Comparison of ENCODE assay signal across 8 cellular contexts in genomic region chr1:204072951-204073836, GRCh38. TPM values are rescaled to one million over a fixed set of nuclear protein-coding genes. Genes with fewer than 3 reads are reported as not detected.
DNase-seq lines count a peak whose midpoint lies in the region; ATAC-seq, FAIRE-seq and TF ChIP-seq lines count a peak whose summit lies in the region.

Gene SOX13, plus strand, starts transcription at chr1:204073115. Its CDS starts 39,801 bp downstream, at chr1:204112916.

- H3K27me3 ChIP-seq in Caco-2 (replicated peaks; ENCODE audit: control insufficient read depth, insufficient read depth, low read length) (no peaks in the 10 kb centered on the region), SJSA1 (replicated peaks) (no peaks in the 10 kb centered on the region), bronchial epithelial cell (ENCODE audit: control insufficient read depth, insufficient read depth, low read length) (no peaks in the 10 kb centered on the region), iPS DF 6.9 (ENCODE audit: control insufficient read depth, insufficient read depth, low read length) (no peaks in the 10 kb centered on the region), prostate gland (replicated peaks; ENCODE audit: insufficient read depth) (no peaks in the 10 kb centered on the region)

- H3K4me3 Mint-ChIP-seq in Caco-2 (ENCODE audit: unreplicated experiment): peak within 1 kb of the TSS; percentile 90

- H3K9me3 ChIP-seq in Caco-2: no peaks in the 10 kb centered on the region
- no peaks in the 10 kb centered on the region; the same call in 1 of the 2 replicates for H3K9me3 ChIP-seq in SJSA1 (replicated peaks)
- no peaks in the 10 kb centered on the region for H3K9me3 ChIP-seq in iPS DF 6.9 (ENCODE audit: control insufficient read depth, insufficient read depth, low read length)
- no peaks in the 10 kb centered on the region for H3K9me3 ChIP-seq in prostate gland

- H3K27ac Mint-ChIP-seq in Caco-2 (ENCODE audit: unreplicated experiment): peak within 1 kb of the TSS; percentile 74

- H3K36me3 Mint-ChIP-seq in Caco-2 (ENCODE audit: insufficient read depth, unreplicated experiment): peaks cover 5% of the 10 kb centered on the region

- intact Hi-C loops in Caco-2 (cut with micrococcal nuclease; ENCODE audit: unreplicated experiment): loop anchor here (1.0 kb wide), 1 partner anchor 202 kb away; no protein-coding TSS in a partner anchor
- intact Hi-C loops in prostate gland (cut with DNase I): loop anchor here (2.0 to 5.0 kb wide), 2 partner anchors 54 to 201 kb away; no protein-coding TSS in a partner anchor

- peaks cover 20% of the 10 kb centered on the region for H3K4me1 Mint-ChIP-seq in Caco-2 (ENCODE audit: low read depth, unreplicated experiment)

- ATAC-seq in HG03095 (IDR thresholded peaks at IDR 0.05; ENCODE audit: unreplicated experiment): no peak
- ATAC-seq in HG03457 (IDR thresholded peaks at IDR 0.05; ENCODE audit: unreplicated experiment): no peak

- peak within 1 kb of the TSS; percentile 41; the same call in 1 of the 2 replicates for H3K27ac ChIP-seq in SJSA1
- no peak within 1 kb of the TSS for H3K27ac ChIP-seq in iPS DF 6.9 (ENCODE audit: low read length)
- H3K27ac ChIP-seq in prostate gland: peak within 1 kb of the TSS; percentile 98

- WGBS in iPS DF 6.9 (ENCODE audit: insufficient coverage, insufficient read length): no CpG with 5 or more reads among the region's 88 CpGs
- WGBS in prostate gland: 1% methylated on average over 69 of the region's 88 CpGs

- FAIRE-seq in bronchial epithelial cell (lab: Jason Lieb, UNC): no peak

- CTCF ChIA-PET in Caco-2 (lab: Charles Lee): interaction anchor here (0.6 to 2.1 kb wide), 9 partner anchors 55 to 663 kb away, joined by 3 to 16 read pairs (median 5); no protein-coding TSS in a partner anchor

- H3K36me3 ChIP-seq in Caco-2 (ENCODE audit: control insufficient read depth, insufficient read depth, low read length) (no peaks in the 10 kb centered on the region; the same call in 1 of the 2 replicates), SJSA1 (peaks cover 8% of the 10 kb centered on the region; the same call in 1 of the 2 replicates), bronchial epithelial cell (ENCODE audit: control insufficient read depth, insufficient read depth, low read length) (no peaks in the 10 kb centered on the region), iPS DF 6.9 (ENCODE audit: control insufficient read depth, insufficient read depth, low read length) (no peaks in the 10 kb centered on the region), prostate gland (no peaks in the 10 kb centered on the region)

- peak; percentile 86 to 88 for DNase-seq in Caco-2
- peak; percentile 88 to 91 for DNase-seq in SJSA1 (ENCODE audit: low read depth in 1 of 2, low spot score in 2 of 2)
- DNase-seq in bronchial epithelial cell (ENCODE audit: low read depth): peak; percentile 75
- DNase-seq in iPS DF 6.9 (ENCODE audit: low read depth, low spot score): no peak
- DNase-seq in prostate gland (ENCODE audit: low spot score): peak; percentile 94

- TF ChIP-seq CTCF in Caco-2 (IDR thresholded peaks at IDR 0.05; ENCODE audit: insufficient read depth in 1 of 2, low read depth in 1 of 2, low read length in 1 of 2, severe bottlenecking in 1 of 2, unreplicated experiment in 1 of 2): peak in 1 of 2 experiments; percentile 24
- peak; percentile 35; the same call in 1 of the 2 replicates for TF ChIP-seq CTCF in LNCAP (IDR thresholded peaks at IDR 0.05)
- peak; percentile 27 for TF ChIP-seq CTCF in bronchial epithelial cell (IDR thresholded peaks at IDR 0.05; ENCODE audit: insufficient read depth, low read length, severe bottlenecking)
- peak in 3 of 4 experiments; percentile 15 to 47 (median 26) for TF ChIP-seq CTCF in prostate gland (IDR thresholded peaks at IDR 0.05)

- H3K27me3 Mint-ChIP-seq in Caco-2 (ENCODE audit: insufficient read depth, unreplicated experiment): no peaks in the 10 kb centered on the region

- BruUV-seq in Caco-2 (replicated peaks; lab: Mats Ljungman, UMichigan): no TSS peak

- H3K4me1 ChIP-seq in Caco-2 (peaks cover 16% of the 10 kb centered on the region), SJSA1 (replicated peaks) (peaks cover 49% of the 10 kb centered on the region), iPS DF 6.9 (ENCODE audit: control insufficient read depth, insufficient read depth, low read length) (peaks cover 12% of the 10 kb centered on the region), prostate gland (replicated peaks) (peaks cover 21% of the 10 kb centered on the region)

- no peaks in the 10 kb centered on the region for H3K9me3 Mint-ChIP-seq in Caco-2 (ENCODE audit: unreplicated experiment)

- TF ChIP-seq POLR2A in prostate gland (IDR thresholded peaks at IDR 0.05): peak; percentile 95

- POLR2A ChIA-PET in Caco-2 (lab: Charles Lee): interaction anchor here (0.6 to 1.5 kb wide), 3 partner anchors 56 to 366 kb away, joined by 4 to 5 read pairs (median 4); no protein-coding TSS in a partner anchor

- H3K4me3 ChIP-seq in Caco-2 (ENCODE audit: low read depth, low read length): peak within 1 kb of the TSS; percentile 96
- peak within 1 kb of the TSS; percentile 75 for H3K4me3 ChIP-seq in SJSA1
- peak within 1 kb of the TSS; percentile 88 for H3K4me3 ChIP-seq in bronchial epithelial cell (ENCODE audit: low read depth, low read length)
- peak within 1 kb of the TSS; percentile 77 for H3K4me3 ChIP-seq in iPS DF 6.9 (ENCODE audit: low read length)
- H3K4me3 ChIP-seq in prostate gland: peak within 1 kb of the TSS; percentile 86 to 96

RNA-seq across cellular contexts. Expression of gene SOX13, which starts in this region (rescaled TPM):
- total RNA-seq in Caco-2 (2022) (31.5 and 34.5 TPM in 2 replicates), bronchial epithelial cell (3.2 and 8.8 TPM in 2 replicates), prostate gland (10 to 100 TPM; 91.9 to 95.9 TPM)
- 9.0 and 15.5 TPM in 2 replicates for total RNA-seq in SJSA1 (2014; rRNA removed; shearing (Covaris generic))
